10 cellular contexts compared by ENCODE assay signal in the genomic region with DNA sequence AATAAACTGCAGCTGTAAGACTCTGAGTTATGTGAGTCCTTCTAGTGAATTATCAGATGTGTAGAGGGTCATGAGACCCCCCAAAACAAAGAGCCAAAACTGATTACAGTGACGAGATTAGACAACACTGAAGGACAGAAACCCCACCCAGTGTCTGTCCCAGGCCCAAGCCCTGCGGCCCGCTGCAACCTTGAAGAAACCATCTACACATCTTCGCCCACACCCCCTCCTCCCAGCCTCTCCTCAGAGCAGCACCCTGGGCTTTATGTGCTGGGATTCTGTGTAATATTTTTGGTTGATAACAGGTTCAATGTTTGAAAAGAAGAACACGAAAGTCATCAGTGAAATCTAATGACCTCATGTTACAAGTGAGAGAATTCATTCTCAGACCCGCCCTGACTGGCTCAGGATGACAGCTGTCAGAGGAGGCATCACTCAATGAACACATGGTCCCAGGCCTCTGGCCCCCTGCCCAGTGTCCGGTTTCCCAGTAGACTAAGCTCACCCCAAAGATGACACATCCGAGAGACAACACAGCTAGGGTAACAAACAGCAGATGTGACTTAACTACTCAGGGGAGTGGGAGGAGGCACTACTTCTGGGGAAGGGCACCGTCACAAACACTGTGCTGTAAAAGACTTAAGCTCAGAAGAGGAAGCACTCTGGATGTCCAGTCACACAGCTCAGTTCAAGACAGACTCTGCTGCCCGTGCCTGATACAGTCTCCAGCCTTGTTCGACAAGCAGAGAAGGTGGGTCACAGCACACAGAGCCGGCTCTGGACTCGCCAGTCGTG. TPM values are rescaled to one million over a fixed set of nuclear protein-coding genes. Genes with fewer than 3 reads are reported as not detected.
DNase-seq lines count a peak whose midpoint lies in the region; ATAC-seq, FAIRE-seq and TF ChIP-seq lines count a peak whose summit lies in the region.
"Had no signal": no experiment of that assay in that cellular context is flagged by ENCODE, and none has a peak within 500 bp of the region (broad histone marks: within the 10 kb centered on the region; RNA-seq: fewer than 3 reads in every experiment).

No MANE protein-coding gene starts in this region.

- no peaks in the 10 kb centered on the region for H3K9me3 ChIP-seq in astrocyte (ENCODE audit: insufficient read depth, low read depth, low read length)
- H3K9me3 ChIP-seq: lower lobe of right lung, suprapubic skin had no signal

- peak; percentile 81 for DNase-seq in HCEC 1CT
- peak; percentile 73 for DNase-seq in astrocyte (ENCODE audit: low read depth)
- DNase-seq in left cardiac atrium: peak; percentile 44
- peak; percentile 50 for DNase-seq in stromal cell of bone marrow (ENCODE audit: low read depth)
- DNase-seq in SKM-1 treated with dmso at 0.1 percent for 144 hours (lab: John Stamatoyannopoulos, UW; ENCODE audit: unreplicated experiment): no peak
- no peak for DNase-seq in activated CD4-positive, alpha-beta T cell treated with anti-CD3 and anti-CD28 coated beads for 36 hours
- DNase-seq: activated gamma-delta T cell treated with Interleukin-2 at 50 U/mL for 16 hours, lower lobe of right lung had no signal

- intact Hi-C loops in left cardiac atrium (cut with DNase I): loop anchor here in 1 of 2 donors (10.0 kb wide), 1 partner anchor 57 kb away; no protein-coding TSS in a partner anchor
- intact Hi-C loops in activated CD4-positive, alpha-beta T cell treated with anti-CD3 and anti-CD28 coated beads for 36 hours (cut with DNase I, micrococcal nuclease): loop anchor here in 1 of 2 experiments (10.0 kb wide), 1 partner anchor 87 kb away; no protein-coding TSS in a partner anchor

- peak overlapping the region; percentile 1 for H3K4me3 ChIP-seq in astrocyte (ENCODE audit: insufficient read depth, low read depth, low read length)
- H3K4me3 ChIP-seq: lower lobe of right lung, suprapubic skin had no signal

- H3K27ac Mint-ChIP-seq in astrocyte (ENCODE audit: unreplicated experiment): peak overlapping the region; percentile 99
- H3K27ac Mint-ChIP-seq in activated CD4-positive, alpha-beta T cell treated with anti-CD3 and anti-CD28 coated beads for 36 hours: no peak overlapping the region

- H4K20me1 ChIP-seq in astrocyte (ENCODE audit: insufficient read depth, low read length): peaks cover 11% of the 10 kb centered on the region

- no peaks in the 10 kb centered on the region for H3K27me3 ChIP-seq in astrocyte (ENCODE audit: insufficient read depth, low read length)
- H3K27me3 ChIP-seq: suprapubic skin had no signal

- no peaks in the 10 kb centered on the region for H3K79me2 ChIP-seq in astrocyte (ENCODE audit: insufficient read depth, low read length)

- FAIRE-seq in astrocyte (lab: Jason Lieb, UNC): no peak

- H3K9ac ChIP-seq in astrocyte (ENCODE audit: low read length): peak overlapping the region; percentile 79

- peaks cover 4% of the 10 kb centered on the region for H3K36me3 Mint-ChIP-seq in astrocyte (ENCODE audit: low read depth, unreplicated experiment)
- H3K36me3 Mint-ChIP-seq in activated CD4-positive, alpha-beta T cell treated with anti-CD3 and anti-CD28 coated beads for 36 hours (ENCODE audit: low read depth): no peaks in the 10 kb centered on the region

- peak; percentile 29 to 80 for ATAC-seq in left cardiac atrium
- no peak for ATAC-seq in activated CD4-positive, alpha-beta T cell treated with anti-CD3 and anti-CD28 coated beads for 36 hours
- ATAC-seq in HG03521 (IDR thresholded peaks at IDR 0.05; ENCODE audit: unreplicated experiment): no peak

- H3K27ac ChIP-seq in astrocyte (ENCODE audit: low read depth, low read length): peak overlapping the region; percentile 94
- H3K27ac ChIP-seq: lower lobe of right lung, suprapubic skin had no signal

- peaks cover 5% of the 10 kb centered on the region for H3K36me3 ChIP-seq in astrocyte (ENCODE audit: insufficient read depth, low read length)

- no peaks in the 10 kb centered on the region for H3K27me3 Mint-ChIP-seq in astrocyte (ENCODE audit: low read depth, unreplicated experiment)
- no peaks in the 10 kb centered on the region for H3K27me3 Mint-ChIP-seq in activated CD4-positive, alpha-beta T cell treated with anti-CD3 and anti-CD28 coated beads for 36 hours

- peaks cover 15% of the 10 kb centered on the region for H3K4me1 ChIP-seq in astrocyte (ENCODE audit: insufficient read depth, low read length)
- H3K4me1 ChIP-seq: lower lobe of right lung, suprapubic skin had no signal

- no peak overlapping the region for H3K4me3 Mint-ChIP-seq in astrocyte (ENCODE audit: unreplicated experiment)
- no peak overlapping the region for H3K4me3 Mint-ChIP-seq in activated CD4-positive, alpha-beta T cell treated with anti-CD3 and anti-CD28 coated beads for 36 hours

- H3K9me3 Mint-ChIP-seq in astrocyte (ENCODE audit: unreplicated experiment): no peaks in the 10 kb centered on the region
- no peaks in the 10 kb centered on the region for H3K9me3 Mint-ChIP-seq in activated CD4-positive, alpha-beta T cell treated with anti-CD3 and anti-CD28 coated beads for 36 hours (ENCODE audit: low read depth)

- CTCF ChIA-PET in activated CD4-positive, alpha-beta T cell treated with anti-CD3 and anti-CD28 coated beads for 36 hours (lab: Charles Lee): no interaction called here

- POLR2A ChIA-PET in activated CD4-positive, alpha-beta T cell treated with anti-CD3 and anti-CD28 coated beads for 36 hours (lab: Charles Lee): no interaction called here

- peaks cover 18% of the 10 kb centered on the region for H3K4me1 Mint-ChIP-seq in astrocyte (ENCODE audit: low read depth, unreplicated experiment)
- H3K4me1 Mint-ChIP-seq in activated CD4-positive, alpha-beta T cell treated with anti-CD3 and anti-CD28 coated beads for 36 hours: no peaks in the 10 kb centered on the region

- no peak overlapping the region for H2AFZ ChIP-seq in astrocyte (ENCODE audit: low read depth, low read length)

- no peak for TF ChIP-seq CTCF in astrocyte (IDR thresholded peaks at IDR 0.05; ENCODE audit: insufficient read depth, low read depth, low read length)

- peak overlapping the region; percentile 66 for H3K4me2 ChIP-seq in astrocyte (ENCODE audit: low read length)

RNA-seq across cellular contexts. Expression of gene NIPA2, which starts 48.9 kb away (rescaled TPM):
- total RNA-seq in astrocyte (101 and 103 TPM in 2 replicates), left cardiac atrium (10 to 100 TPM; 23.7 to 35.6 TPM)
- 10 to 100 TPM; 42.6 to 61.4 TPM for total RNA-seq in activated CD4-positive, alpha-beta T cell treated with anti-CD3 and anti-CD28 coated beads for 36 hours

Comparison
In these comparisons a context has a peak if more than half of its experiments do, and no peak if none do; other contexts are left out.
1. DNase-seq: peak in HCEC 1CT (single experiment), astrocyte (single experiment), left cardiac atrium (single experiment) and stromal cell of bone marrow (single experiment); none in SKM-1 treated with dmso at 0.1 percent for 144 hours (single experiment) and activated CD4-positive, alpha-beta T cell treated with anti-CD3 and anti-CD28 coated beads for 36 hours (single experiment).
2. ATAC-seq: peak in left cardiac atrium (2 of 2); none in activated CD4-positive, alpha-beta T cell treated with anti-CD3 and anti-CD28 coated beads for 36 hours (single experiment) and HG03521 (single experiment).